In the genomic region with DNA sequence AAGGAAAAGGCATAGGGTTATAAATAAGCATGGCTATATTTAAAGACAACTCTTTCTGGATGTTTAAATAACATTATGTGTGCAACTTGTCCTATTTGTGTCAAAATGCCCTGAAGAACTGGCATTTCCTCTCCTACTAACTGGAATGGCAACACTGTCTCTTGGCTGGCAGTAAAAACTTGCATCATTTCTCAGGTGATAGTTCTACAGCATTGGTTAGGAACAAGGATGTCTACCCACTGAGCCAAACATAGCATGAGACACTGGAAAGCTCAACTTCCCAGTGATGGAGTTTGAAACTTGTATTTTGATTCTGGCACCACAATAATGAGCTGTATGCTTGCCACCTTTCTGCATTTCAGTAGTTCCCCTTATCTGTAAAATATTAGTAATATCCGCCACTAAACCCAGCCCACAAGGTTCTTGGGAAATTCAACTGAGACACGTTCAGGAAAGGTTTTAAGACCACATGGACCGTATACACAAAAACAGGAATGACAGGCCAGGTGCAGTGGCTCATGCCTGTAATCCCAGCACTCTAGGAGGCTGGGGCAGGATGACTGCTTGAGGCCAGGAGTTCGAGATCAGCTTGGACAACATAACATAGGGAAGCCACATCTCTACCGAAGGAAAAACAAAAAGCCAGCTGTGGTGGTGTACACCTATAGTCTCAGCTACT, we compare ENCODE assay signal across 1 cellular context.
TF ChIP-seq lines count a peak whose summit lies in the region.

No MANE protein-coding gene starts in this region.

TF ChIP-seq in IMR-90, 13 proteins besides CTCF, POLR2A, EP300 and RAD21 (continued from another document):
- TF ChIP-seq SMC3 (IDR thresholded peaks at IDR 0.05; ENCODE audit: low read depth, low read length): no peak
- TF ChIP-seq MAFK (IDR thresholded peaks at IDR 0.05; ENCODE audit: low read depth, low read length): no peak
- no peak for TF ChIP-seq FOS (IDR thresholded peaks at IDR 0.05; ENCODE audit: low read depth, low read length)
- no peak for TF ChIP-seq BHLHE40 (IDR thresholded peaks at IDR 0.05; ENCODE audit: low read depth, low read length)
- no peak for TF ChIP-seq USF2 (IDR thresholded peaks at IDR 0.05; ENCODE audit: low read depth, low read length)
- no peak for TF ChIP-seq MXI1 (IDR thresholded peaks at IDR 0.05; ENCODE audit: borderline replicate concordance, low read depth, low read length)
- no peak for TF ChIP-seq CEBPB (IDR thresholded peaks at IDR 0.05; ENCODE audit: low read depth, low read length)
- TF ChIP-seq RFX5 (IDR thresholded peaks at IDR 0.05; ENCODE audit: low read depth, low read length): no peak
TF ChIP-seq in IMR-90: peak in this region for 0.
